8 cellular contexts compared by ENCODE assay signal in the genomic region with DNA sequence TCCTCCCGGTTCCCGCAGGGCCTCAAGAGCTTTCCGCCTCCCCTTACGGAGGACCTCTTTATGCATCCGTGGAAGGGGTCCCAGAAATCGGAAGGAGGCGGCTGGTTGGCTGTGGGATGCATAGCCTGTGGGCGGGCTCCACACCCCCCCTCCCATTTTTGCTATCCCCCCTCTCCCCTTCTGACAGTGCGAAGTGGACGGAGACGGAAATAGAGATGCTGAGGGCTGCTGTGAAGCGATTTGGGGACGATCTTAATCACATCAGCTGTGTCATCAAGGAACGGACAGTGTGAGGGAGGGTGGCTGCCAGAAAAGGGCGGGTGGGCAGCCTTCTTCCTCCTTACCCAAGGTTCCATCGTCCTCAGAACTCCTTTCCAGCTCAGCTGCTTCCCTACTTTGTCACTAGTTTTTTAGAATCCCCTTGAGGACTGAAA. TPM values are rescaled to one million over a fixed set of nuclear protein-coding genes. Genes with fewer than 3 reads are reported as not detected.
DNase-seq lines count a peak whose midpoint lies in the region; ATAC-seq, FAIRE-seq and TF ChIP-seq lines count a peak whose summit lies in the region.

No MANE protein-coding gene starts in this region.

- peak overlapping the region in 2 of 4 donors; percentile 16 to 87 for H3K4me3 ChIP-seq in adrenal gland
- H3K4me3 ChIP-seq in right lobe of liver, result peak overlapping the region; percentile 84 to 95 (median 92)
- H3K4me3 ChIP-seq in transverse colon, result peak overlapping the region in 3 of 4 donors; percentile 79 to 97 (median 90)

- FAIRE-seq in HTR-8/SVneo (lab: Jason Lieb, UNC), result no peak

- no peak for TF ChIP-seq CTCF in adrenal gland (IDR thresholded peaks at IDR 0.05)
- no peak for TF ChIP-seq CTCF in right lobe of liver (IDR thresholded peaks at IDR 0.05)
- TF ChIP-seq CTCF in transverse colon (IDR thresholded peaks at IDR 0.05), result no peak

- WGBS in adrenal gland, 4 donors, result 43 to 51% (median 47%) methylated on average over 11 to 16 of the region's 16 CpGs
- 46% methylated on average over 11 of the region's 16 CpGs for WGBS in right lobe of liver (ENCODE audit: insufficient coverage, low coverage, low lambda C conversion rate, missing lambda C conversion rate)
- 20 to 44% methylated on average over 1 to 16 of the region's 16 CpGs for WGBS in transverse colon (ENCODE audit: low coverage in 1 of 2), 2 donors

- H3K9me3 ChIP-seq in adrenal gland (replicated peaks in 1 of 3) (no peaks in the 10 kb centered on the region), right lobe of liver (no peaks in the 10 kb centered on the region), transverse colon (no peaks in the 10 kb centered on the region)

- no peaks in the 10 kb centered on the region for H3K36me3 ChIP-seq in adrenal gland (replicated peaks in 1 of 2)
- no peaks in the 10 kb centered on the region for H3K36me3 ChIP-seq in right lobe of liver
- H3K36me3 ChIP-seq in transverse colon, result no peaks in the 10 kb centered on the region

- H3K27ac ChIP-seq in adrenal gland, result peak overlapping the region; percentile 75 to 99 (median 98)
- peak overlapping the region; percentile 97 to 99 (median 98) for H3K27ac ChIP-seq in right lobe of liver
- H3K27ac ChIP-seq in transverse colon, result peak overlapping the region; percentile 95 to 98 (median 96)

- intact Hi-C loops in adrenal gland (cut with DNase I) (no loop called here), right lobe of liver (cut with DNase I) (no loop called here), transverse colon (cut with DNase I; ENCODE audit: low total_unique reads) (no loop called here)

- H3K27me3 ChIP-seq in adrenal gland, result no peaks in the 10 kb centered on the region
- H3K27me3 ChIP-seq in right lobe of liver, result no peaks in the 10 kb centered on the region
- no peaks in the 10 kb centered on the region for H3K27me3 ChIP-seq in transverse colon

- ATAC-seq in right lobe of liver, result no peak

- no peak for TF ChIP-seq EP300 in transverse colon (IDR thresholded peaks at IDR 0.05; ENCODE audit: low read depth)

- TF ChIP-seq POLR2A in adrenal gland (IDR thresholded peaks at IDR 0.05), result no peak
- TF ChIP-seq POLR2A in right lobe of liver (IDR thresholded peaks at IDR 0.05), result no peak
- TF ChIP-seq POLR2A in transverse colon (IDR thresholded peaks at IDR 0.05), result no peak

- in situ Hi-C loops in transverse colon (cut with MboI; ENCODE audit: low pct_ligation_motif_present in 1 of 4, low pct_unique_long_range_greater_than_20kb in 1 of 4, low sequenced_read_pairs in 3 of 4), result loop anchor here in 2 of 4 donors (25.0 kb wide), 2 partner anchors 353 to 378 kb away; a partner anchor contains a TSS

- H3K4me1 ChIP-seq in adrenal gland (replicated peaks in 1 of 2) (peaks cover 35 to 58% of the 10 kb centered on the region in 2 donors), right lobe of liver (peaks cover 0 to 24% (median 5%) of the 10 kb centered on the region in 4 donors), transverse colon (peaks cover 17 to 62% (median 36%) of the 10 kb centered on the region in 4 donors)

- DNase-seq in activated effector memory CD4-positive, alpha-beta T cell treated with anti-CD3 and anti-CD28 coated beads, Interleukin-2, amount 50 U/mL, for 16 hours, result peak; percentile 73
- no peak for DNase-seq in activated effector memory CD4-positive, alpha-beta T cell treated with Interleukin-2 at 50 U/mL for 16 hours
- DNase-seq in adrenal gland (peak in 4 of 7 donors; percentile 35 to 57 (median 44)), right lobe of liver (no peak), transverse colon (no peak), OCI-M2 (lab: John Stamatoyannopoulos, UW; ENCODE audit: unreplicated experiment) (no peak), HTR-8/SVneo (ENCODE audit: insufficient read length, low spot score) (no peak), germinal center (ENCODE audit: low spot score) (no peak)

RNA-seq across cellular contexts. Expression of a gene that starts 3.2 kb away (rescaled TPM):
- 100 to 1,000 TPM; 206 to 799 (median 570) TPM for total RNA-seq in adrenal gland
- 100 to 1,000 TPM; 363 to 770 (median 435) TPM for polyA plus RNA-seq in adrenal gland
- total RNA-seq in right lobe of liver, result 100 to 1,000 TPM in 3 of 6 experiments, 10 to 100 TPM in 3; 72.5 to 141 (median 108) TPM
- total RNA-seq in transverse colon, result 100 to 1,000 TPM in 2 of 4 donors, 10 to 100 TPM in 2; 38.8 to 177 (median 118) TPM

RNA-seq across cellular contexts. Expression of a gene that starts 7.2 kb away (rescaled TPM):
- total RNA-seq in adrenal gland (10 to 100 TPM in 3 of 8 donors, 1 to 10 TPM in 5; 2.9 to 17.0 (median 8.8) TPM), right lobe of liver (1 to 10 TPM in 5 of 6 experiments, under 1 TPM in 1; 0.71 to 3.5 (median 1.5) TPM), transverse colon (1 to 10 TPM in 1 of 4 donors, under 1 TPM in 2, not detected in 1; 0.32 to 1.8 (median 0.82) TPM)
- 10 to 100 TPM in 1 of 3 donors, 1 to 10 TPM in 2; 3.2 to 14.2 (median 9.3) TPM for polyA plus RNA-seq in adrenal gland

RNA-seq across cellular contexts. Expression of a gene that starts 19.8 kb away (rescaled TPM):
- total RNA-seq in adrenal gland, result under 1 TPM in 1 of 8 donors, not detected in 7; 0.23 TPM
- under 1 TPM in 1 of 3 donors, not detected in 2; 0.16 TPM for polyA plus RNA-seq in adrenal gland
- total RNA-seq in right lobe of liver, result under 1 TPM in 2 of 6 experiments, not detected in 4; 0.17 to 0.27 TPM
- total RNA-seq in transverse colon, result not detected

RNA-seq across cellular contexts. Expression of a gene that starts 20.2 kb away (rescaled TPM):
- total RNA-seq in adrenal gland (1 to 10 TPM in 7 of 8 donors, under 1 TPM in 1; 0.97 to 3.2 (median 2.3) TPM), right lobe of liver (10 to 100 TPM; 14.7 to 66.4 (median 39.5) TPM), transverse colon (1 to 10 TPM in 3 of 4 donors, not detected in 1; 2.4 to 8.6 (median 3.5) TPM)
- 1 to 10 TPM in 2 of 3 donors, under 1 TPM in 1; 0.84 to 3.1 (median 1.3) TPM for polyA plus RNA-seq in adrenal gland

RNA-seq across cellular contexts. Expression of a gene that starts 28.3 kb away (rescaled TPM):
- 1 to 10 TPM in 2 of 8 donors, under 1 TPM in 4, not detected in 2; 0.18 to 1.1 (median 0.62) TPM for total RNA-seq in adrenal gland
- polyA plus RNA-seq in adrenal gland, result 1 to 10 TPM in 2 of 3 donors, not detected in 1; 1.1 to 3.0 TPM
- 10 to 100 TPM in 1 of 6 experiments, 1 to 10 TPM in 4, under 1 TPM in 1; 0.84 to 10.2 (median 2.4) TPM for total RNA-seq in right lobe of liver
- total RNA-seq in transverse colon, result 1 to 10 TPM in 2 of 4 donors, not detected in 2; 1.2 to 2.2 TPM

Comparison
In these comparisons a context has a peak if more than half of its experiments do, and no peak if none do; other contexts are left out.
1. DNase-seq: peak in activated effector memory CD4-positive, alpha-beta T cell treated with anti-CD3 and anti-CD28 coated beads, Interleukin-2, amount 50 U/mL, for 16 hours (single experiment) and adrenal gland (4 of 7); none in activated effector memory CD4-positive, alpha-beta T cell treated with Interleukin-2 at 50 U/mL for 16 hours (single experiment), right lobe of liver (0 of 3), transverse colon (single experiment), OCI-M2 (single experiment), HTR-8/SVneo (single experiment) and germinal center (single experiment).
2. Peak in every context shown above with its lines, with median percentiles within 50 percentile points of each other: H3K27ac ChIP-seq.